In genomic region chr3:136237961-136238649, GRCh38 we compare ENCODE assay signal across 2 cellular contexts.
TF ChIP-seq lines count a peak whose summit lies in the region.

No MANE protein-coding gene starts in this region.

TF ChIP-seq in GM23338, 12 proteins besides CTCF, POLR2A, EP300 and RAD21 (continued from another document):
- TF ChIP-seq ZNF462 (CRISPR knock-in tag; IDR thresholded peaks at IDR 0.05) = no peak
- no peak for TF ChIP-seq STAT1 (IDR thresholded peaks at IDR 0.05; ENCODE audit: unreplicated experiment)
- no peak for TF ChIP-seq JUNB (IDR thresholded peaks at IDR 0.05; ENCODE audit: unreplicated experiment)

TF ChIP-seq in HepG2, 621 proteins besides CTCF, POLR2A, EP300 and RAD21 (continued from another document):
- peak; percentile 100 for TF ChIP-seq ZBTB26 (CRISPR knock-in tag; IDR thresholded peaks at IDR 0.05; ENCODE audit: borderline replicate concordance)
- no peak for TF ChIP-seq RBAK (CRISPR knock-in tag; IDR thresholded peaks at IDR 0.05)
- TF ChIP-seq FOXA3 (CRISPR knock-in tag; IDR thresholded peaks at IDR 0.05) = peak; percentile 76
- no peak for TF ChIP-seq ZNF350 (CRISPR knock-in tag; IDR thresholded peaks at IDR 0.05; ENCODE audit: borderline replicate concordance, low read depth)
- TF ChIP-seq ZNF382 (CRISPR knock-in tag; IDR thresholded peaks at IDR 0.05; ENCODE audit: borderline replicate concordance) = no peak
- no peak for TF ChIP-seq SRF (IDR thresholded peaks at IDR 0.05; ENCODE audit: low read depth, low read length)
- TF ChIP-seq GABPB1 (CRISPR knock-in tag; IDR thresholded peaks at IDR 0.05) = no peak
- no peak for TF ChIP-seq NR2F1 (CRISPR knock-in tag; IDR thresholded peaks at IDR 0.05)
- 0 out of 2 replicates have a peak, but pooled peaks have one; percentile 29 for TF ChIP-seq CEBPB (IDR thresholded peaks at IDR 0.05; ENCODE audit: borderline replicate concordance, low read depth, low read length)
- TF ChIP-seq RFX3 (CRISPR knock-in tag; IDR thresholded peaks at IDR 0.05) = no peak
- TF ChIP-seq STAT6 (CRISPR knock-in tag; IDR thresholded peaks at IDR 0.05; ENCODE audit: borderline replicate concordance) = no peak
- TF ChIP-seq, protein P1, sequence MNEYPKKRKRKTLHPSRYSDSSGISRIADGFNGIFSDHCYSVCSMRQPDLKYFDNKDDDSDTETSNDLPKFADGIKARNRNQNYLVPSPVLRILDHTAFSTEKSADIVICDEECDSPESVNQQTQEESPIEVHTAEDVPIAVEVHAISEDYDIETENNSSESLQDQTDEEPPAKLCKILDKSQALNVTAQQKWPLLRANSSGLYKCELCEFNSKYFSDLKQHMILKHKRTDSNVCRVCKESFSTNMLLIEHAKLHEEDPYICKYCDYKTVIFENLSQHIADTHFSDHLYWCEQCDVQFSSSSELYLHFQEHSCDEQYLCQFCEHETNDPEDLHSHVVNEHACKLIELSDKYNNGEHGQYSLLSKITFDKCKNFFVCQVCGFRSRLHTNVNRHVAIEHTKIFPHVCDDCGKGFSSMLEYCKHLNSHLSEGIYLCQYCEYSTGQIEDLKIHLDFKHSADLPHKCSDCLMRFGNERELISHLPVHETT (CRISPR knock-in tag; conservative IDR thresholded peaks at IDR 0.05) = no peak
- peak; percentile 65 for TF ChIP-seq ARID3A (IDR thresholded peaks at IDR 0.05; ENCODE audit: low read depth, low read length)
- TF ChIP-seq CCDC6 (CRISPR knock-in tag; IDR thresholded peaks at IDR 0.05) = no peak
- TF ChIP-seq SOX5 (CRISPR knock-in tag; IDR thresholded peaks at IDR 0.05; ENCODE audit: borderline replicate concordance) = 0 out of 2 replicates have a peak, but pooled peaks have one; percentile 29
- TF ChIP-seq HDAC1 (CRISPR knock-in tag; IDR thresholded peaks at IDR 0.05) = 0 out of 2 replicates have a peak, but pooled peaks have one; percentile 50
- TF ChIP-seq ZMYM3 (CRISPR knock-in tag; IDR thresholded peaks at IDR 0.05) = no peak
- TF ChIP-seq DBP (CRISPR knock-in tag; IDR thresholded peaks at IDR 0.05; ENCODE audit: not compliant biosample characterization) = no peak
- TF ChIP-seq MAX (IDR thresholded peaks at IDR 0.05) = 0 out of 2 replicates have a peak, but pooled peaks have one; percentile 17
- TF ChIP-seq HCFC1 (IDR thresholded peaks at IDR 0.05; ENCODE audit: low read depth, low read length) = no peak
- TF ChIP-seq, protein P2, sequence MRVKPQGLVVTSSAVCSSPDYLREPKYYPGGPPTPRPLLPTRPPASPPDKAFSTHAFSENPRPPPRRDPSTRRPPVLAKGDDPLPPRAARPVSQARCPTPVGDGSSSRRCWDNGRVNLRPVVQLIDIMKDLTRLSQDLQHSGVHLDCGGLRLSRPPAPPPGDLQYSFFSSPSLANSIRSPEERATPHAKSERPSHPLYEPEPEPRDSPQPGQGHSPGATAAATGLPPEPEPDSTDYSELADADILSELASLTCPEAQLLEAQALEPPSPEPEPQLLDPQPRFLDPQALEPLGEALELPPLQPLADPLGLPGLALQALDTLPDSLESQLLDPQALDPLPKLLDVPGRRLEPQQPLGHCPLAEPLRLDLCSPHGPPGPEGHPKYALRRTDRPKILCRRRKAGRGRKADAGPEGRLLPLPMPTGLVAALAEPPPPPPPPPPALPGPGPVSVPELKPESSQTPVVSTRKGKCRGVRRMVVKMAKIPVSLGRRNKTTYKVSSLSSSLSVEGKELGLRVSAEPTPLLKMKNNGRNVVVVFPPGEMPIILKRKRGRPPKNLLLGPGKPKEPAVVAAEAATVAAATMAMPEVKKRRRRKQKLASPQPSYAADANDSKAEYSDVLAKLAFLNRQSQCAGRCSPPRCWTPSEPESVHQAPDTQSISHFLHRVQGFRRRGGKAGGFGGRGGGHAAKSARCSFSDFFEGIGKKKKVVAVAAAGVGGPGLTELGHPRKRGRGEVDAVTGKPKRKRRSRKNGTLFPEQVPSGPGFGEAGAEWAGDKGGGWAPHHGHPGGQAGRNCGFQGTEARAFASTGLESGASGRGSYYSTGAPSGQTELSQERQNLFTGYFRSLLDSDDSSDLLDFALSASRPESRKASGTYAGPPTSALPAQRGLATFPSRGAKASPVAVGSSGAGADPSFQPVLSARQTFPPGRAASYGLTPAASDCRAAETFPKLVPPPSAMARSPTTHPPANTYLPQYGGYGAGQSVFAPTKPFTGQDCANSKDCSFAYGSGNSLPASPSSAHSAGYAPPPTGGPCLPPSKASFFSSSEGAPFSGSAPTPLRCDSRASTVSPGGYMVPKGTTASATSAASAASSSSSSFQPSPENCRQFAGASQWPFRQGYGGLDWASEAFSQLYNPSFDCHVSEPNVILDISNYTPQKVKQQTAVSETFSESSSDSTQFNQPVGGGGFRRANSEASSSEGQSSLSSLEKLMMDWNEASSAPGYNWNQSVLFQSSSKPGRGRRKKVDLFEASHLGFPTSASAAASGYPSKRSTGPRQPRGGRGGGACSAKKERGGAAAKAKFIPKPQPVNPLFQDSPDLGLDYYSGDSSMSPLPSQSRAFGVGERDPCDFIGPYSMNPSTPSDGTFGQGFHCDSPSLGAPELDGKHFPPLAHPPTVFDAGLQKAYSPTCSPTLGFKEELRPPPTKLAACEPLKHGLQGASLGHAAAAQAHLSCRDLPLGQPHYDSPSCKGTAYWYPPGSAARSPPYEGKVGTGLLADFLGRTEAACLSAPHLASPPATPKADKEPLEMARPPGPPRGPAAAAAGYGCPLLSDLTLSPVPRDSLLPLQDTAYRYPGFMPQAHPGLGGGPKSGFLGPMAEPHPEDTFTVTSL (CRISPR knock-in tag; IDR thresholded peaks at IDR 0.05; ENCODE audit: borderline replicate concordance) = peak; percentile 66; the same call in 1 of the 2 replicates
- TF ChIP-seq HNF4A (CRISPR knock-in tag; IDR thresholded peaks at IDR 0.05) = peak; percentile 84
- peak; percentile 30; the same call in 1 of the 2 replicates for TF ChIP-seq SALL1 (CRISPR knock-in tag; IDR thresholded peaks at IDR 0.05)
- no peak for TF ChIP-seq CENPBD1 (CRISPR knock-in tag; IDR thresholded peaks at IDR 0.05; ENCODE audit: borderline replicate concordance, low read depth)
- peak; percentile 68 for TF ChIP-seq ARID5B (CRISPR knock-in tag; IDR thresholded peaks at IDR 0.05)
- TF ChIP-seq, protein P3, sequence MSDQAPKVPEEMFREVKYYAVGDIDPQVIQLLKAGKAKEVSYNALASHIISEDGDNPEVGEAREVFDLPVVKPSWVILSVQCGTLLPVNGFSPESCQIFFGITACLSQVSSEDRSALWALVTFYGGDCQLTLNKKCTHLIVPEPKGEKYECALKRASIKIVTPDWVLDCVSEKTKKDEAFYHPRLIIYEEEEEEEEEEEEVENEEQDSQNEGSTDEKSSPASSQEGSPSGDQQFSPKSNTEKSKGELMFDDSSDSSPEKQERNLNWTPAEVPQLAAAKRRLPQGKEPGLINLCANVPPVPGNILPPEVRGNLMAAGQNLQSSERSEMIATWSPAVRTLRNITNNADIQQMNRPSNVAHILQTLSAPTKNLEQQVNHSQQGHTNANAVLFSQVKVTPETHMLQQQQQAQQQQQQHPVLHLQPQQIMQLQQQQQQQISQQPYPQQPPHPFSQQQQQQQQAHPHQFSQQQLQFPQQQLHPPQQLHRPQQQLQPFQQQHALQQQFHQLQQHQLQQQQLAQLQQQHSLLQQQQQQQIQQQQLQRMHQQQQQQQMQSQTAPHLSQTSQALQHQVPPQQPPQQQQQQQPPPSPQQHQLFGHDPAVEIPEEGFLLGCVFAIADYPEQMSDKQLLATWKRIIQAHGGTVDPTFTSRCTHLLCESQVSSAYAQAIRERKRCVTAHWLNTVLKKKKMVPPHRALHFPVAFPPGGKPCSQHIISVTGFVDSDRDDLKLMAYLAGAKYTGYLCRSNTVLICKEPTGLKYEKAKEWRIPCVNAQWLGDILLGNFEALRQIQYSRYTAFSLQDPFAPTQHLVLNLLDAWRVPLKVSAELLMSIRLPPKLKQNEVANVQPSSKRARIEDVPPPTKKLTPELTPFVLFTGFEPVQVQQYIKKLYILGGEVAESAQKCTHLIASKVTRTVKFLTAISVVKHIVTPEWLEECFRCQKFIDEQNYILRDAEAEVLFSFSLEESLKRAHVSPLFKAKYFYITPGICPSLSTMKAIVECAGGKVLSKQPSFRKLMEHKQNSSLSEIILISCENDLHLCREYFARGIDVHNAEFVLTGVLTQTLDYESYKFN (CRISPR knock-in tag; conservative IDR thresholded peaks at IDR 0.05) = peak; percentile 74
- no peak for TF ChIP-seq NR2F6 (IDR thresholded peaks at IDR 0.05)
- TF ChIP-seq NR2F6 (CRISPR knock-in tag; IDR thresholded peaks at IDR 0.05) = peak; percentile 47; the same call in 1 of the 2 replicates
- no peak for TF ChIP-seq RFXANK (CRISPR knock-in tag; IDR thresholded peaks at IDR 0.05)
- TF ChIP-seq, protein P4, sequence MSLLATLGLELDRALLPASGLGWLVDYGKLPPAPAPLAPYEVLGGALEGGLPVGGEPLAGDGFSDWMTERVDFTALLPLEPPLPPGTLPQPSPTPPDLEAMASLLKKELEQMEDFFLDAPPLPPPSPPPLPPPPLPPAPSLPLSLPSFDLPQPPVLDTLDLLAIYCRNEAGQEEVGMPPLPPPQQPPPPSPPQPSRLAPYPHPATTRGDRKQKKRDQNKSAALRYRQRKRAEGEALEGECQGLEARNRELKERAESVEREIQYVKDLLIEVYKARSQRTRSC (CRISPR knock-in tag; IDR thresholded peaks at IDR 0.05; ENCODE audit: low read depth) = no peak
- 0 out of 2 replicates have a peak, but pooled peaks have one; percentile 9 for TF ChIP-seq ZNF557 (CRISPR knock-in tag; IDR thresholded peaks at IDR 0.05)
